12 cellular contexts compared by ENCODE assay signal in genomic region chr7:137987011-137987334, GRCh38. TPM values are rescaled to one million over a fixed set of nuclear protein-coding genes. Genes with fewer than 3 reads are reported as not detected.
DNase-seq lines count a peak whose midpoint lies in the region; ATAC-seq and TF ChIP-seq lines count a peak whose summit lies in the region.
"Had no signal": no experiment of that assay in that cellular context is flagged by ENCODE, and none has a peak within 500 bp of the region (broad histone marks: within the 10 kb centered on the region; RNA-seq: fewer than 3 reads in every experiment).

No MANE protein-coding gene starts in this region.

- ATAC-seq in naive B cell (ENCODE audit: low read depth in 2 of 2), result no peak
- no peak for ATAC-seq in HG02840 (IDR thresholded peaks at IDR 0.05; ENCODE audit: low FRiP score, unreplicated experiment)
- no peak for ATAC-seq in GM19324 (IDR thresholded peaks at IDR 0.05; ENCODE audit: low FRiP score, unreplicated experiment)

- H3K4me1 ChIP-seq in OCI-LY3 (ENCODE audit: low read length) (peaks cover 96% of the 10 kb centered on the region), endodermal cell (ENCODE audit: control insufficient read depth, insufficient read depth, low read length) (no peaks in the 10 kb centered on the region), thymus (ENCODE audit: control insufficient read depth, insufficient read depth, low read length) (peaks cover 3% of the 10 kb centered on the region)

- 86 to 92% methylated on average over 1 to 3 of the region's 3 CpGs for WGBS in endodermal cell (ENCODE audit: insufficient coverage in 1 of 2, insufficient read length in 1 of 2), 2 experiments
- 97% methylated on average over 3 of the region's 3 CpGs for WGBS in thymus

- H3K36me3 ChIP-seq in OCI-LY3 (replicated peaks; ENCODE audit: low read depth, low read length) (peaks cover 31% of the 10 kb centered on the region), endodermal cell (ENCODE audit: control insufficient read depth, insufficient read depth, low read length) (peaks cover 31% of the 10 kb centered on the region), thymus (ENCODE audit: control insufficient read depth, insufficient read depth) (no peaks in the 10 kb centered on the region)

- H3K27me3 ChIP-seq in OCI-LY3 (ENCODE audit: low read depth, low read length), result no peaks in the 10 kb centered on the region
- H3K27me3 ChIP-seq in endodermal cell (ENCODE audit: control insufficient read depth, insufficient read depth, low read length, poor library complexity, severe bottlenecking), result no peaks in the 10 kb centered on the region
- H3K27me3 ChIP-seq in thymus (ENCODE audit: control insufficient read depth, insufficient read depth), result no peaks in the 10 kb centered on the region

- H2AFZ ChIP-seq in OCI-LY3 (ENCODE audit: low read depth, low read length), result no peak overlapping the region

- H3K36me3 Mint-ChIP-seq in endodermal cell (ENCODE audit: low read depth), result peaks cover 26% of the 10 kb centered on the region
- peaks cover 0 to 8% of the 10 kb centered on the region in 2 donors for H3K36me3 Mint-ChIP-seq in naive B cell

- H3K4me3 ChIP-seq in OCI-LY3 (ENCODE audit: low read length) (peak overlapping the region; percentile 69), endodermal cell (ENCODE audit: low read length) (no peak overlapping the region), thymus (ENCODE audit: low read length) (no peak overlapping the region)

- H3K27ac ChIP-seq in OCI-LY3 (ENCODE audit: low read length) (peak overlapping the region; percentile 99), endodermal cell (ENCODE audit: low read depth, low read length) (no peak overlapping the region), thymus (ENCODE audit: low read depth) (peak overlapping the region; percentile 12)

- H3K9me3 ChIP-seq in OCI-LY3 (ENCODE audit: insufficient read depth, low read length) (peaks cover 10% of the 10 kb centered on the region), endodermal cell (ENCODE audit: control insufficient read depth, low read length) (peaks cover 14% of the 10 kb centered on the region), thymus (ENCODE audit: control insufficient read depth) (no peaks in the 10 kb centered on the region)

- H4K20me1 ChIP-seq in OCI-LY3 (ENCODE audit: insufficient read depth, low read length), result peaks cover 18% of the 10 kb centered on the region

- H3K4me2 ChIP-seq in OCI-LY3 (ENCODE audit: low read length), result peak overlapping the region; percentile 95

- peaks cover 97% of the 10 kb centered on the region for H3K79me2 ChIP-seq in OCI-LY3 (ENCODE audit: low read length)

- H3K9ac ChIP-seq in OCI-LY3 (ENCODE audit: low read length) (peak overlapping the region; percentile 93), endodermal cell (ENCODE audit: extremely low read depth, low read length, poor library complexity, severe bottlenecking) (no peak overlapping the region)

- no peaks in the 10 kb centered on the region for H3K27me3 Mint-ChIP-seq in endodermal cell (ENCODE audit: insufficient read depth)
- H3K27me3 Mint-ChIP-seq in naive B cell, result no peaks in the 10 kb centered on the region
- H3K27me3 Mint-ChIP-seq: activated naive CD8-positive, alpha-beta T cell treated with anti-CD3 and anti-CD28 coated beads for 36 hours had no signal

- H3K27ac Mint-ChIP-seq in endodermal cell (peak overlapping the region; percentile 19), naive B cell (peak overlapping the region in 2 of 6 donors; percentile 96 to 98)

- H3K4me1 Mint-ChIP-seq in endodermal cell, result peaks cover 38% of the 10 kb centered on the region
- peaks cover 2 to 44% (median 2%) of the 10 kb centered on the region in 3 donors for H3K4me1 Mint-ChIP-seq in naive B cell

- H3K4me3 Mint-ChIP-seq in endodermal cell, result no peak overlapping the region
- H3K4me3 Mint-ChIP-seq in naive B cell, result peak overlapping the region in 7 of 8 donors; percentile 7 to 84 (median 72)
- H3K4me3 Mint-ChIP-seq: activated naive CD8-positive, alpha-beta T cell treated with anti-CD3 and anti-CD28 coated beads for 36 hours; T-helper 1 cell treated with Interleukin-12 subunit alpha and Interleukin-12 subunit beta and Interleukin-4 antibody, amounts not matched to agents 30 μg/mL and 1 μg/mL, for 36 hours had no signal

- DNase-seq in endodermal cell (no peak), naive B cell (no peak), DMS153 treated with DMSO at 0.1 percent for 48 hours (lab: John Stamatoyannopoulos, UW; ENCODE audit: unreplicated experiment) (no peak)
- DNase-seq in stimulated activated CD4-positive, alpha-beta T cell treated with anti-CD3 and anti-CD28 coated beads, Interleukin-2, amount 100 ng/mL, for 24 hours, result no peak
- DNase-seq: activated naive CD8-positive, alpha-beta T cell treated with anti-CD3 and anti-CD28 coated beads for 36 hours; DMS153; NK-92 treated with Interleukin-12 subunit alpha and Interleukin-12 subunit beta, amount 100 ng/mL, for 24 hours had no signal

- H3K9me3 Mint-ChIP-seq in endodermal cell (peaks cover 5% of the 10 kb centered on the region), naive B cell (peaks cover 0 to 10% (median 4%) of the 10 kb centered on the region in 7 donors)

- no peak for TF ChIP-seq CTCF in OCI-LY3 (IDR thresholded peaks at IDR 0.05; ENCODE audit: low read depth, low read length)
- no peak for TF ChIP-seq CTCF in endodermal cell (conservative IDR thresholded peaks at IDR 0.05)

RNA-seq across cellular contexts. Expression of gene CREB3L2, which starts 14.9 kb away (rescaled TPM):
- total RNA-seq in endodermal cell, result 10 to 100 TPM; 48.2 to 80.2 TPM
- 28.1 TPM for polyA plus RNA-seq in endodermal cell (2013, experiment 1 of 2)
- 28.2 TPM for polyA plus RNA-seq in endodermal cell (2013, experiment 2 of 2)
- polyA plus RNA-seq in naive B cell (ENCODE audit: low read depth in 6 of 6) (10 to 100 TPM in 5 of 6 donors, 1 to 10 TPM in 1; 8.0 to 26.6 (median 19.5) TPM), thymus (6.6 TPM)
